32 cellular contexts compared by ENCODE assay signal in the genomic region with DNA sequence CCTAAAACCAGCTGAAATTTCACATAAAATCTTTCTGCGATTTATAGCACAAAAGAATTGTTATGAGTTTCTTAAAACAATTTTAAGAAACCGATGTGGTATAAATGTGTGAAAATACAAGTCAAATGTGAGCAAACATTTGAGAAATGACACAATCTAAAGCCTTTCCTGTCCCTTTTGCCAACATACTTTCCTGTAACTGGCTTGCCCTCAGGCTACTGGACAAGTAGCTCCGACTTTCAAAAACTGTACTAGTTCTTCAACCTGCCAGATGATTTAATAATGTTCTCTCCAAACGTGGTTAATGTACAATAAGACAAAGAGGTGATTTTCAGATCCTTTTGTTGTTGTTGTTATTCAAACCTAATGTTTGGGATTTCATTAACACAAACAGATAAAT.
"Had no signal": no experiment of that assay in that cellular context is flagged by ENCODE, and none has a peak within 500 bp of the region (broad histone marks: within the 10 kb centered on the region; RNA-seq: fewer than 3 reads in every experiment).

No MANE protein-coding gene starts in this region.

- H3K27ac Mint-ChIP-seq: activated B cell treated with CpG ODN at 0.5 μM for 24 hours; activated CD8-positive, alpha-beta T cell treated with anti-CD3 and anti-CD28 coated beads for 36 hours; activated naive CD8-positive, alpha-beta T cell; activated naive CD8-positive, alpha-beta T cell treated with anti-CD3 and anti-CD28 coated beads, Interleukin-2, amount 50 U/mL, for 24 hours; activated T-helper 17 cell treated with anti-CD3 and anti-CD28 coated beads, Interleukin-2, amount 50 U/mL, for 72 hours; dendritic cell treated with granulocyte-macrophage colony-stimulating factor and Interleukin-4, amounts not matched to agents 40 ng/mL and 50 ng/mL, for 4 days; endodermal cell had no signal

- H3K4me3 Mint-ChIP-seq: activated B cell treated with CpG ODN at 0.5 μM for 24 hours; activated CD8-positive, alpha-beta T cell treated with anti-CD3 and anti-CD28 coated beads for 36 hours; activated naive CD8-positive, alpha-beta T cell; activated naive CD8-positive, alpha-beta T cell treated with anti-CD3 and anti-CD28 coated beads, Interleukin-2, amount 50 U/mL, for 24 hours; activated T-cell treated with anti-CD3 and anti-CD28 coated beads, Interleukin-2, amount 50 U/mL, for 4 hours; activated T-helper 17 cell treated with anti-CD3 and anti-CD28 coated beads, Interleukin-2, amount 50 U/mL, for 72 hours; central memory CD8-positive, alpha-beta T cell; dendritic cell treated with granulocyte-macrophage colony-stimulating factor and Interleukin-4, amounts not matched to agents 40 ng/mL and 50 ng/mL, for 4 days; endodermal cell had no signal

- H3K27me3 Mint-ChIP-seq: activated B cell treated with CpG ODN at 0.5 μM for 24 hours; activated naive CD8-positive, alpha-beta T cell treated with anti-CD3 and anti-CD28 coated beads, Interleukin-2, amount 50 U/mL, for 24 hours; activated T-helper 17 cell treated with anti-CD3 and anti-CD28 coated beads, Interleukin-2, amount 50 U/mL, for 72 hours; dendritic cell treated with granulocyte-macrophage colony-stimulating factor and Interleukin-4, amounts not matched to agents 40 ng/mL and 50 ng/mL, for 4 days had no signal

- H3K4me1 Mint-ChIP-seq: activated B cell treated with CpG ODN at 0.5 μM for 24 hours; activated naive CD8-positive, alpha-beta T cell treated with anti-CD3 and anti-CD28 coated beads, Interleukin-2, amount 50 U/mL, for 24 hours; activated T-helper 17 cell treated with anti-CD3 and anti-CD28 coated beads, Interleukin-2, amount 50 U/mL, for 72 hours; central memory CD8-positive, alpha-beta T cell; endodermal cell had no signal

- H3K27ac ChIP-seq: adrenal gland, body of pancreas, coronary artery, dorsolateral prefrontal cortex, esophagus muscularis mucosa, foreskin keratinocyte, gastrocnemius medialis, heart left ventricle, WERI-Rb-1 had no signal

- H3K9me3 ChIP-seq: adrenal gland, body of pancreas, esophagus muscularis mucosa, gastrocnemius medialis had no signal

- DNase-seq: activated B cell treated with CpG ODN at 0.5 μM for 24 hours; activated CD4-positive, alpha-beta T cell treated with anti-CD3 and anti-CD28 coated beads for 48 hours; activated CD4-positive, alpha-beta T cell treated with anti-CD3 and anti-CD28 coated beads, Interleukin-2, amount 50 U/mL, for 1 hour; activated CD4-positive, alpha-beta T cell treated with anti-CD3 and anti-CD28 coated beads, Interleukin-2, amount 50 U/mL, for 48 hours; activated CD8-positive, alpha-beta memory T cell treated with anti-CD3 and anti-CD28 coated beads for 24 hours; activated CD8-positive, alpha-beta T cell treated with anti-CD3 and anti-CD28 coated beads for 36 hours; activated effector memory CD4-positive, alpha-beta T cell treated with Interleukin-2 at 50 U/mL for 16 hours; activated gamma-delta T cell treated with Interleukin-2 at 50 U/mL for 16 hours; activated naive CD4-positive, alpha-beta T cell treated with anti-CD3 and anti-CD28 coated beads, Interleukin-2, amount 50 U/mL, for 16 hours; activated naive CD4-positive, alpha-beta T cell treated with Interleukin-2 at 50 U/mL for 16 hours; activated naive CD8-positive, alpha-beta T cell treated with anti-CD3 and anti-CD28 coated beads, Interleukin-2, amount 50 U/mL, for 24 hours; activated T-cell treated with anti-CD3 and anti-CD28 coated beads, Interleukin-2, amount 50 U/mL, for 4 hours; adrenal gland; amygdala; aorta; body of pancreas; dorsolateral prefrontal cortex; effector memory CD4-positive, alpha-beta T cell; endodermal cell; erythroblast; foreskin keratinocyte; gastrocnemius medialis; glutamatergic neuron; heart left ventricle; T-helper 2 cell; WERI-Rb-1 had no signal

- H3K36me3 ChIP-seq: adrenal gland, esophagus muscularis mucosa, gastrocnemius medialis, heart left ventricle, WERI-Rb-1 had no signal

- H3K4me1 ChIP-seq: adrenal gland, body of pancreas, esophagus muscularis mucosa, foreskin keratinocyte, gastrocnemius medialis, heart left ventricle had no signal

- H3K36me3 Mint-ChIP-seq: activated naive CD8-positive, alpha-beta T cell had no signal

- H3K4me3 ChIP-seq: adrenal gland, body of pancreas, coronary artery, dorsolateral prefrontal cortex, esophagus muscularis mucosa, gastrocnemius medialis, heart left ventricle had no signal

- H3K9me3 Mint-ChIP-seq: activated B cell treated with CpG ODN at 0.5 μM for 24 hours; activated CD8-positive, alpha-beta T cell treated with anti-CD3 and anti-CD28 coated beads for 36 hours; activated naive CD8-positive, alpha-beta T cell treated with anti-CD3 and anti-CD28 coated beads, Interleukin-2, amount 50 U/mL, for 24 hours; activated T-cell treated with anti-CD3 and anti-CD28 coated beads, Interleukin-2, amount 50 U/mL, for 4 hours; activated T-helper 17 cell treated with anti-CD3 and anti-CD28 coated beads, Interleukin-2, amount 50 U/mL, for 72 hours; central memory CD8-positive, alpha-beta T cell; dendritic cell treated with granulocyte-macrophage colony-stimulating factor and Interleukin-4, amounts not matched to agents 40 ng/mL and 50 ng/mL, for 4 days; endodermal cell had no signal

- H3K27me3 ChIP-seq: adrenal gland, body of pancreas, dorsolateral prefrontal cortex, esophagus muscularis mucosa, foreskin keratinocyte, gastrocnemius medialis, heart left ventricle had no signal
